ENCODE assay signal across 8 cellular contexts in the genomic region with DNA sequence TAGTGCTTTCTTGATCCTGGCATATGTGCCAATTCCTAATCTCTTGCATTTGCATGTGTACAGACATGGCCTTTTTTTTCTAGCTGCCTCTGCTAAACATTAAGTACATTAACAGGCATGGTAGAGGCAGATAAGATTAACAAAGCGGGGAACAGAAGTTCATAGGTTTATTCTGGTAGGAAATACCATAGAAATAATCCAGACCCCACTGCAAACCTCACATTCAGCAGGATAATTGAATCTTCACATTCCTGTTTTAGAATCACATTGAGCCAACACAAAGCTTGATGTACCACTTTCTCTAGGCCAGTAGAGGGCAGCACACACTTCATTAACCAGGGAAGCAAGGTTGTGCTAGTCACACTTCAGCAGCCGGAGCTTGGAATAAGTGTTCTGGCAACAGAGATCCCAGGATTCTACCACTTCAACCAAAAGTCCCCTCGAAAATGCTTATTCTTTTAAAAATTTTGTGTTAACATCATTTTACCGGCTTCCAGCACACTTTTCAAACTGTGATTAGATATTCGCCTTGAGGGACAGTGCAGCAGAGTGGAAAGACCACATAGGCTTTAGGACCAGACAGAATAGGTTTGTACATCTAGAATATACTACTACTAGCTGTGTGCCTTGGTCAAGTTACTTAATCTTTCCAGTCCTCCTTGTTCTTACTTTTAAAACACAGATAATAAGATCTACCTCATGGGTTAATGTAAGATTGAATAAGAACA.
A peak's percentile ranks its signal among the peaks of the same experiment; 100 is the strongest.
DNase-seq lines count a peak whose midpoint lies in the region; TF ChIP-seq lines count a peak whose summit lies in the region.

No MANE protein-coding gene starts in this region.

- in situ Hi-C loops in GM23248 (cut with MboI), result no loop called here

- no peak overlapping the region for H3K4me2 ChIP-seq in GM23248 (ENCODE audit: unreplicated experiment)

- peak; percentile 73 for TF ChIP-seq CTCF in kidney epithelial cell (IDR thresholded peaks at IDR 0.05; ENCODE audit: insufficient read depth, low read length, poor library complexity, severe bottlenecking)

- H3K4me1 ChIP-seq in GM23248 (ENCODE audit: insufficient read depth) (no peaks in the 10 kb centered on the region), NT2/D1 (ENCODE audit: insufficient read depth, insufficient read length) (no peaks in the 10 kb centered on the region)

- H3K27ac ChIP-seq in GM23248, result no peak overlapping the region
- H3K27ac ChIP-seq in caudate nucleus (ENCODE audit: low read depth, low read length), result no peak overlapping the region

- H3K36me3 ChIP-seq in GM23248 (ENCODE audit: low read depth) (no peaks in the 10 kb centered on the region), NT2/D1 (ENCODE audit: insufficient read depth, insufficient read length, low read length) (no peaks in the 10 kb centered on the region), kidney epithelial cell (ENCODE audit: control insufficient read depth, insufficient read depth, low read length) (no peaks in the 10 kb centered on the region)

- no peak overlapping the region for H3K4me3 ChIP-seq in GM23248
- H3K4me3 ChIP-seq in Jurkat, Clone E6-1 (ENCODE audit: low read length), result no peak overlapping the region
- no peak overlapping the region for H3K4me3 ChIP-seq in NT2/D1 (ENCODE audit: insufficient read length, low read depth)
- no peak overlapping the region for H3K4me3 ChIP-seq in kidney epithelial cell (ENCODE audit: low read depth, low read length)

- H2AFZ ChIP-seq in GM23248, result no peak overlapping the region

- no peaks in the 10 kb centered on the region for H3K9me3 ChIP-seq in GM23248 (ENCODE audit: low read depth)
- H3K9me3 ChIP-seq in NT2/D1 (ENCODE audit: insufficient read depth, low read length), result no peaks in the 10 kb centered on the region

- H4K20me1 ChIP-seq in GM23248 (ENCODE audit: insufficient read depth), result no peaks in the 10 kb centered on the region

- H3K27me3 ChIP-seq in GM23248 (replicated peaks; ENCODE audit: insufficient read depth) (no peaks in the 10 kb centered on the region), NT2/D1 (ENCODE audit: insufficient read depth, insufficient read length) (no peaks in the 10 kb centered on the region), kidney epithelial cell (ENCODE audit: control insufficient read depth, insufficient read depth, low read length) (no peaks in the 10 kb centered on the region)

- H3K9ac ChIP-seq in GM23248 (no peak overlapping the region), NT2/D1 (ENCODE audit: insufficient read length, low read depth) (no peak overlapping the region)

- no peaks in the 10 kb centered on the region for H3K79me2 ChIP-seq in GM23248 (ENCODE audit: insufficient read depth)

- H3K9me2 ChIP-seq in GM23248 (ENCODE audit: insufficient read depth), result no peaks in the 10 kb centered on the region

- DNase-seq in activated CD4-positive, alpha-beta T cell treated with anti-CD3 and anti-CD28 coated beads for 48 hours, result peak; percentile 17
- no peak for DNase-seq in activated CD4-positive, alpha-beta T cell treated with anti-CD3 and anti-CD28 coated beads for 4 hours
- peak; percentile 81 for DNase-seq in GM23248
- peak; percentile 15 for DNase-seq in Jurkat, Clone E6-1 (ENCODE audit: low read depth, low spot score)
- DNase-seq in NT2/D1 (ENCODE audit: low read depth, low spot score), result peak; percentile 30
- peak in 54 of 61 donors; percentile 1 to 89 (median 32) for DNase-seq in caudate nucleus (lab: John Stamatoyannopoulos, UW)
- DNase-seq in kidney epithelial cell (ENCODE audit: low read depth), result peak; percentile 50
- peak; percentile 92 for DNase-seq in superior temporal gyrus (ENCODE audit: extremely low spot score)

- H3F3A ChIP-seq in GM23248 (ENCODE audit: insufficient read depth), result no peaks in the 10 kb centered on the region

- 19 to 25% methylated on average over 5 of the region's 5 CpGs for WGBS in GM23248 (ENCODE audit: low coverage in 1 of 2, low lambda C conversion rate in 2 of 2, missing lambda C conversion rate in 2 of 2), 2 experiments

Comparison
In these comparisons a context has a peak if more than half of its experiments do, and no peak if none do; other contexts are left out.
1. DNase-seq: peak in activated CD4-positive, alpha-beta T cell treated with anti-CD3 and anti-CD28 coated beads for 48 hours (single experiment), GM23248 (single experiment), Jurkat, Clone E6-1 (single experiment), NT2/D1 (single experiment), caudate nucleus (54 of 61), kidney epithelial cell (single experiment) and superior temporal gyrus (single experiment); none in activated CD4-positive, alpha-beta T cell treated with anti-CD3 and anti-CD28 coated beads for 4 hours (0 of 2).